Comparison of ENCODE assay signal across 35 cellular contexts in genomic region chr10:116567335-116567734, GRCh38. TPM values are rescaled to one million over a fixed set of nuclear protein-coding genes. Genes with fewer than 3 reads are reported as not detected.
"Had no signal": no experiment of that assay in that cellular context is flagged by ENCODE, and none has a peak within 500 bp of the region (broad histone marks: within the 10 kb centered on the region; RNA-seq: fewer than 3 reads in every experiment).

No MANE protein-coding gene starts in this region.

- H3K36me3 Mint-ChIP-seq: naive thymus-derived CD4-positive, alpha-beta T cell; neural progenitor cell; stimulated activated memory B cell treated with anti-CD40 and anti-IgM and Interleukin-4, amounts not matched to agents 10 μg/mL and 1 μg/mL and 100 μg/mL, for 72 hours; type B pancreatic cell had no signal

- H3K27ac ChIP-seq: neural progenitor cell, ovary, parathyroid adenoma, psoas muscle, skin epidermis, spleen, stomach, tibial artery, transverse colon, upper lobe of right lung, uterus had no signal

- H3K9me3 Mint-ChIP-seq: nephron; neural progenitor cell; stimulated activated memory B cell treated with anti-CD40 and anti-IgM and Interleukin-4, amounts not matched to agents 10 μg/mL and 1 μg/mL and 100 μg/mL, for 72 hours; type B pancreatic cell had no signal

- H3K9ac ChIP-seq: neural progenitor cell, parathyroid adenoma had no signal

- H3K27me3 ChIP-seq: neural progenitor cell, ovary, spleen, stomach, tibial artery, transverse colon, upper lobe of right lung, uterus had no signal

- H3K4me2 ChIP-seq: neural progenitor cell, smooth muscle cell had no signal

- ATAC-seq: naive thymus-derived CD4-positive, alpha-beta T cell; natural killer cell; psoas muscle; right cardiac atrium; sciatic nerve; stimulated activated memory B cell treated with anti-CD40 and anti-IgM and Interleukin-4, amounts not matched to agents 10 μg/mL and 1 μg/mL and 100 μg/mL, for 72 hours; upper lobe of right lung had no signal

- H3K4me3 ChIP-seq: neural progenitor cell, ovary, psoas muscle, skin epidermis, smooth muscle cell, spleen, stomach, tibial artery, transverse colon, upper lobe of right lung, uterus had no signal

- H3K4me1 ChIP-seq: neural progenitor cell, parathyroid adenoma, psoas muscle, spleen, stomach, tibial artery, transverse colon, upper lobe of right lung, uterus had no signal

- H3K4me3 Mint-ChIP-seq: naive thymus-derived CD4-positive, alpha-beta T cell; natural killer cell; nephron; neural progenitor cell; stimulated activated memory B cell treated with anti-CD40 and anti-IgM and Interleukin-4, amounts not matched to agents 10 μg/mL and 1 μg/mL and 100 μg/mL, for 72 hours; stimulated activated naive CD8-positive, alpha-beta T cell treated with anti-CD3 and anti-CD28 coated beads, Interleukin-15, Interleukin-2, amounts not matched to agents 100 ng/mL and 50 ng/mL, for 24 hours; type B pancreatic cell had no signal

- H3K4me1 Mint-ChIP-seq: naive thymus-derived CD4-positive, alpha-beta T cell; natural killer cell; nephron; neural progenitor cell; stimulated activated memory B cell treated with anti-CD40 and anti-IgM and Interleukin-4, amounts not matched to agents 10 μg/mL and 1 μg/mL and 100 μg/mL, for 72 hours had no signal

- H3K9me3 ChIP-seq: ovary, psoas muscle, spleen, stomach, tibial artery, transverse colon, upper lobe of right lung, uterus had no signal

- H3K27ac Mint-ChIP-seq: naive thymus-derived CD4-positive, alpha-beta T cell; natural killer cell; nephron; neural progenitor cell; progenitor cell of endocrine pancreas; stimulated activated memory B cell treated with anti-CD40 and anti-IgM and Interleukin-4, amounts not matched to agents 10 μg/mL and 1 μg/mL and 100 μg/mL, for 72 hours; stimulated activated naive CD8-positive, alpha-beta T cell treated with anti-CD3 and anti-CD28 coated beads, Interleukin-15, Interleukin-2, amounts not matched to agents 100 ng/mL and 50 ng/mL, for 24 hours; type B pancreatic cell had no signal

- H2AFZ ChIP-seq: neural progenitor cell, parathyroid adenoma had no signal

- DNase-seq: naive thymus-derived CD4-positive, alpha-beta T cell; natural killer cell; occipital lobe; ovary; posterior cingulate gyrus; psoas muscle; right cardiac atrium; spleen; stimulated activated CD4-positive, alpha-beta T cell treated with anti-CD3 and anti-CD28 coated beads, Interleukin-12 subunit alpha, Interleukin-12 subunit beta, amount 100 ng/mL, for 4 hours; stimulated activated CD4-positive, alpha-beta T cell treated with anti-CD3 and anti-CD28 coated beads, Interleukin-1b, Interleukin-23, amount 100 ng/mL, for 48 hours; stimulated activated CD4-positive, alpha-beta T cell treated with anti-CD3 and anti-CD28 coated beads, Interleukin-4, amount 100 ng/mL, for 1 hour; stimulated activated CD4-positive, alpha-beta T cell treated with anti-CD3 and anti-CD28 coated beads, Interleukin-4, amount 100 ng/mL, for 4 hours; stimulated activated CD8-positive, alpha-beta memory T cell treated with anti-CD3 and anti-CD28 coated beads, Interleukin-4, amount 100 ng/mL, for 48 hours; stimulated activated naive CD4-positive, alpha-beta T cell; stomach; tibial artery; transverse colon; upper lobe of right lung; uterus had no signal

- H3K79me2 ChIP-seq: parathyroid adenoma had no signal

- H3K36me3 ChIP-seq: neural progenitor cell, ovary, spleen, stomach, tibial artery, transverse colon, upper lobe of right lung, uterus had no signal

- H3K27me3 Mint-ChIP-seq: stimulated activated memory B cell treated with anti-CD40 and anti-IgM and Interleukin-4, amounts not matched to agents 10 μg/mL and 1 μg/mL and 100 μg/mL, for 72 hours had no signal

RNA-seq across cellular contexts. Expression of gene PNLIP, which starts 21.6 kb away (rescaled TPM):
- total RNA-seq: naive thymus-derived CD4-positive, alpha-beta T cell; natural killer cell; occipital lobe; osteoblast; progenitor cell of endocrine pancreas; renal cortical epithelial cell; smooth muscle cell; stomach; subcutaneous adipose tissue; temporal lobe; transverse colon; upper lobe of right lung; urinary bladder; uterus had no signal
- polyA plus RNA-seq: naive thymus-derived CD4-positive, alpha-beta T cell; neural cell; right cardiac atrium; smooth muscle cell had no signal

RNA-seq across cellular contexts. Expression of gene PNLIPRP1, which starts 23.4 kb away (rescaled TPM):
- total RNA-seq: naive thymus-derived CD4-positive, alpha-beta T cell; natural killer cell; occipital lobe; osteoblast; progenitor cell of endocrine pancreas; renal cortical epithelial cell; smooth muscle cell; stomach; subcutaneous adipose tissue; temporal lobe; transverse colon; upper lobe of right lung; urinary bladder; uterus had no signal
- polyA plus RNA-seq: naive thymus-derived CD4-positive, alpha-beta T cell; neural cell; ovary; smooth muscle cell had no signal

RNA-seq across cellular contexts. Expression of gene PNLIPRP2, which starts 53.4 kb away (rescaled TPM):
- total RNA-seq: naive thymus-derived CD4-positive, alpha-beta T cell; natural killer cell; occipital lobe; osteoblast; progenitor cell of endocrine pancreas; renal cortical epithelial cell; right cardiac atrium; smooth muscle cell; subcutaneous adipose tissue; temporal lobe; upper lobe of right lung; urinary bladder; uterus had no signal
- polyA plus RNA-seq: naive thymus-derived CD4-positive, alpha-beta T cell; neural cell; right cardiac atrium; smooth muscle cell had no signal
